Comparison of ENCODE assay signal across 20 cellular contexts in genomic region chr2:137951606-137952005, GRCh38. TPM values are rescaled to one million over a fixed set of nuclear protein-coding genes. Genes with fewer than 3 reads are reported as not detected.
DNase-seq lines count a peak whose midpoint lies in the region; ATAC-seq and TF ChIP-seq lines count a peak whose summit lies in the region.
"Had no signal": no experiment of that assay in that cellular context is flagged by ENCODE, and none has a peak within 500 bp of the region (broad histone marks: within the 10 kb centered on the region; RNA-seq: fewer than 3 reads in every experiment).

No MANE protein-coding gene starts in this region.

- POLR2A ChIA-PET in A673 (lab: Charles Lee; ENCODE audit: low non-redundant PET): no interaction called here

- H3K36me3 ChIP-seq in adipocyte (ENCODE audit: control insufficient read depth, insufficient read depth, low read length, severe bottlenecking) (no peaks in the 10 kb centered on the region), A673 (ENCODE audit: insufficient read depth, low read length, poor library complexity, severe bottlenecking) (no peaks in the 10 kb centered on the region)
- H3K36me3 ChIP-seq: sigmoid colon had no signal

- H3K4me3 ChIP-seq in adipocyte (ENCODE audit: low read length) (no peak overlapping the region), foreskin fibroblast (ENCODE audit: low read depth in 1 of 2, low read length in 2 of 2) (no peak overlapping the region), A673 (ENCODE audit: low read depth, low read length, poor library complexity, severe bottlenecking) (no peak overlapping the region)

- no peak overlapping the region for H3K9ac ChIP-seq in adipocyte (ENCODE audit: low read length)

- no peaks in the 10 kb centered on the region for H3K9me3 ChIP-seq in adipocyte (ENCODE audit: control insufficient read depth, low read length)
- no peaks in the 10 kb centered on the region for H3K9me3 ChIP-seq in A673 (ENCODE audit: low read depth, low read length, poor library complexity, severe bottlenecking)
- H3K9me3 ChIP-seq: sigmoid colon had no signal

- ATAC-seq in Right ventricle myocardium superior (ENCODE audit: poor library complexity): no peak
- ATAC-seq: left colon had no signal

- BruUV-seq in A673 (replicated peaks; lab: Mats Ljungman, UMichigan): no TSS peak

- intact Hi-C loops in Right ventricle myocardium superior (cut with DNase I) (no loop called here), A673 (cut with micrococcal nuclease; ENCODE audit: unreplicated experiment) (no loop called here)

- TF ChIP-seq CTCF in foreskin fibroblast (IDR thresholded peaks at IDR 0.05; ENCODE audit: low read depth, low read length) (no peak), A673 (conservative IDR thresholded peaks at IDR 0.05; ENCODE audit: low read depth, low read length) (no peak)

- peaks cover 17% of the 10 kb centered on the region for H3K4me1 ChIP-seq in adipocyte (ENCODE audit: control insufficient read depth, insufficient read depth, low read length)
- H3K4me1 ChIP-seq in A673 (ENCODE audit: insufficient read depth, low read length, poor library complexity, severe bottlenecking): no peaks in the 10 kb centered on the region

- DNase-seq in HK-2 (ENCODE audit: unreplicated experiment) (peak; percentile 29), adipocyte (ENCODE audit: low read depth) (peak; percentile 57), foreskin fibroblast (peak; percentile 57 to 67), SKM-1 (lab: John Stamatoyannopoulos, UW; ENCODE audit: unreplicated experiment) (no peak), Right ventricle myocardium superior (no peak), A673 (ENCODE audit: low spot score) (no peak)
- no peak for DNase-seq in activated naive CD4-positive, alpha-beta T cell treated with Interleukin-2 at 50 U/mL for 16 hours
- DNase-seq: activated CD4-positive, alpha-beta T cell treated with anti-CD3 and anti-CD28 coated beads, Interleukin-2, amount 50 U/mL, for 4 hours; activated T-cell treated with anti-CD3 and anti-CD28 coated beads, Interleukin-2, amount 50 U/mL, for 1 hour; caudate nucleus; CD4-positive, alpha-beta T cell; effector memory CD4-positive, alpha-beta T cell; left colon; MV-4-11; NCI-H2081 treated with DMSO at 0.1 percent for 48 hours; NCI-H526; occipital lobe; sigmoid colon had no signal

- no peak overlapping the region for H3K27ac ChIP-seq in A673 (ENCODE audit: low read depth, low read length, poor library complexity, severe bottlenecking)

- CTCF ChIA-PET in A673 (lab: Charles Lee): no interaction called here

- H3K27me3 ChIP-seq in adipocyte (replicated peaks; ENCODE audit: control insufficient read depth, insufficient read depth, low read length) (no peaks in the 10 kb centered on the region), A673 (replicated peaks; ENCODE audit: insufficient read depth, low read depth, low read length, poor library complexity) (no peaks in the 10 kb centered on the region)
- H3K27me3 ChIP-seq: sigmoid colon had no signal

RNA-seq across cellular contexts. Expression of gene HNMT, which starts 12.7 kb away (rescaled TPM):
- 12.7 TPM for total RNA-seq in Right ventricle myocardium superior
- total RNA-seq in A673 (2021): 0.35 and 0.82 TPM in 2 replicates
- total RNA-seq: activated naive CD4-positive, alpha-beta T cell treated with anti-CD3 and anti-CD28 coated beads, Interleukin-2, amount 50 U/mL, for 72 hours; OCI-LY7 had no signal

Comparison
In these comparisons a context has a peak if more than half of its experiments do, and no peak if none do; other contexts are left out.
1. DNase-seq: peak in HK-2 (single experiment), adipocyte (single experiment) and foreskin fibroblast (2 of 2); none in activated naive CD4-positive, alpha-beta T cell treated with Interleukin-2 at 50 U/mL for 16 hours (single experiment), SKM-1 (single experiment), Right ventricle myocardium superior (single experiment) and A673 (single experiment).